Comparison of ENCODE assay signal across 1 cellular context in genomic region chr4:185534850-185535761, GRCh38.
TF ChIP-seq lines count a peak whose summit lies in the region.

TSS of gene PDLIM3 (minus strand) at chr4:185535507. CDS start at chr4:185535434, 73 bp downstream.

TF ChIP-seq in HepG2, 621 proteins besides CTCF, POLR2A, EP300 and RAD21 (continued from another document):
- peak; percentile 72; the same call in 1 of the 2 replicates for TF ChIP-seq UBTF (CRISPR knock-in tag; IDR thresholded peaks at IDR 0.05)
- TF ChIP-seq RBFOX2 (IDR thresholded peaks at IDR 0.05; ENCODE audit: low read depth, low read length) = peak; percentile 79
- TF ChIP-seq ZNF558 (CRISPR knock-in tag; IDR thresholded peaks at IDR 0.05; ENCODE audit: borderline replicate concordance) = peak; percentile 40; the same call in 1 of the 2 replicates
- peak; percentile 73 for TF ChIP-seq HNRNPLL (IDR thresholded peaks at IDR 0.05; ENCODE audit: low read depth, low read length, poor library complexity, severe bottlenecking)
- TF ChIP-seq SRSF9 (IDR thresholded peaks at IDR 0.05; ENCODE audit: borderline replicate concordance, insufficient read depth, low read depth, low read length, poor library complexity, severe bottlenecking) = no peak
TF ChIP-seq in HepG2: peak in this region for 62.
